In the genomic region with DNA sequence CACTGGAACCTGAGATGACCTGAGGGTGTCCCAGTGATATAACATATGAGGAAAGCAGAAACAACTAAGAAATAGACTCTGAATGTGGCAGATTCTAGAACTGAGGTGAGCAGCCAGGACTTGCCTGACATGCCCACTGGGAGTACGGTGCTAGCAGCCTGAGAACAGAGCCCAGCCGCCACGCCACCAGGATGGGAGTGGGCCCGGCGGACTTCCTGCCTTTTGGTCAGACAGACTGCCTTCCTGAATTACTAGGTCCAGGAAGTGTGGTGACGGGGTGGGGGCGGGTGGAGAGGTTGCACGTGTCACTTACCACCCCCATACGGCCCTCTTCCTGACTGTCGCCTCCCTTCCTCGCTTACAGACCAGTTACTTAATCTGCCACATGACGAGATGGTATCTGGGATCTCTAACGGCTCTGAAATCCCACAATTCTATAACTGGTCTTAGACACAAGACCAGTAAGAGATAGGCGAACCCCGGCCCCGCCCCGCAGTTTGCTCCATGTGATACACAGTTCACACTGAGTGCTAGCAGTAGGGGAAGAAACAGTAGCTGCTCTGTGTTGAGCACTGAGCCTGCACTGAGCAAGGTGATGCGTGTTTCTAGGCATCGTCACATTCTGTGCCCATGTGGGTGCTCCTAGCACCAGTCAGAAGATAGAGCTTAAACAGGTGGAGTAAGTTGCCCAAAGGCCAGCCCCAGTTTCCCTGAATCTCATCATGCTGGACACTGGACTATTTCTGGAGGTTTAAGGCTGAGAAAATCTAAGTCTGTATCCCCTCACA, we compare ENCODE assay signal across 1 cellular context.
TF ChIP-seq lines count a peak whose summit lies in the region.

No MANE protein-coding gene starts in this region.

TF ChIP-seq in K562, 482 proteins besides CTCF, POLR2A, EP300 and RAD21 (continued from another document and continues in another):
- TF ChIP-seq, protein P1, sequence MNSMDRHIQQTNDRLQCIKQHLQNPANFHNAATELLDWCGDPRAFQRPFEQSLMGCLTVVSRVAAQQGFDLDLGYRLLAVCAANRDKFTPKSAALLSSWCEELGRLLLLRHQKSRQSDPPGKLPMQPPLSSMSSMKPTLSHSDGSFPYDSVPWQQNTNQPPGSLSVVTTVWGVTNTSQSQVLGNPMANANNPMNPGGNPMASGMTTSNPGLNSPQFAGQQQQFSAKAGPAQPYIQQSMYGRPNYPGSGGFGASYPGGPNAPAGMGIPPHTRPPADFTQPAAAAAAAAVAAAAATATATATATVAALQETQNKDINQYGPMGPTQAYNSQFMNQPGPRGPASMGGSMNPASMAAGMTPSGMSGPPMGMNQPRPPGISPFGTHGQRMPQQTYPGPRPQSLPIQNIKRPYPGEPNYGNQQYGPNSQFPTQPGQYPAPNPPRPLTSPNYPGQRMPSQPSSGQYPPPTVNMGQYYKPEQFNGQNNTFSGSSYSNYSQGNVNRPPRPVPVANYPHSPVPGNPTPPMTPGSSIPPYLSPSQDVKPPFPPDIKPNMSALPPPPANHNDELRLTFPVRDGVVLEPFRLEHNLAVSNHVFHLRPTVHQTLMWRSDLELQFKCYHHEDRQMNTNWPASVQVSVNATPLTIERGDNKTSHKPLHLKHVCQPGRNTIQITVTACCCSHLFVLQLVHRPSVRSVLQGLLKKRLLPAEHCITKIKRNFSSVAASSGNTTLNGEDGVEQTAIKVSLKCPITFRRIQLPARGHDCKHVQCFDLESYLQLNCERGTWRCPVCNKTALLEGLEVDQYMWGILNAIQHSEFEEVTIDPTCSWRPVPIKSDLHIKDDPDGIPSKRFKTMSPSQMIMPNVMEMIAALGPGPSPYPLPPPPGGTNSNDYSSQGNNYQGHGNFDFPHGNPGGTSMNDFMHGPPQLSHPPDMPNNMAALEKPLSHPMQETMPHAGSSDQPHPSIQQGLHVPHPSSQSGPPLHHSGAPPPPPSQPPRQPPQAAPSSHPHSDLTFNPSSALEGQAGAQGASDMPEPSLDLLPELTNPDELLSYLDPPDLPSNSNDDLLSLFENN (IDR thresholded peaks at IDR 0.05; ENCODE audit: low read depth in 2 of 2, low read length in 2 of 2) = peak in 1 of 2 experiments; percentile 56; a peak in 1 of 4 replicates
- TF ChIP-seq, protein P2, sequence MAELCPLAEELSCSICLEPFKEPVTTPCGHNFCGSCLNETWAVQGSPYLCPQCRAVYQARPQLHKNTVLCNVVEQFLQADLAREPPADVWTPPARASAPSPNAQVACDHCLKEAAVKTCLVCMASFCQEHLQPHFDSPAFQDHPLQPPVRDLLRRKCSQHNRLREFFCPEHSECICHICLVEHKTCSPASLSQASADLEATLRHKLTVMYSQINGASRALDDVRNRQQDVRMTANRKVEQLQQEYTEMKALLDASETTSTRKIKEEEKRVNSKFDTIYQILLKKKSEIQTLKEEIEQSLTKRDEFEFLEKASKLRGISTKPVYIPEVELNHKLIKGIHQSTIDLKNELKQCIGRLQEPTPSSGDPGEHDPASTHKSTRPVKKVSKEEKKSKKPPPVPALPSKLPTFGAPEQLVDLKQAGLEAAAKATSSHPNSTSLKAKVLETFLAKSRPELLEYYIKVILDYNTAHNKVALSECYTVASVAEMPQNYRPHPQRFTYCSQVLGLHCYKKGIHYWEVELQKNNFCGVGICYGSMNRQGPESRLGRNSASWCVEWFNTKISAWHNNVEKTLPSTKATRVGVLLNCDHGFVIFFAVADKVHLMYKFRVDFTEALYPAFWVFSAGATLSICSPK (IDR thresholded peaks at IDR 0.05; ENCODE audit: borderline replicate concordance) = no peak
- TF ChIP-seq, protein P3, sequence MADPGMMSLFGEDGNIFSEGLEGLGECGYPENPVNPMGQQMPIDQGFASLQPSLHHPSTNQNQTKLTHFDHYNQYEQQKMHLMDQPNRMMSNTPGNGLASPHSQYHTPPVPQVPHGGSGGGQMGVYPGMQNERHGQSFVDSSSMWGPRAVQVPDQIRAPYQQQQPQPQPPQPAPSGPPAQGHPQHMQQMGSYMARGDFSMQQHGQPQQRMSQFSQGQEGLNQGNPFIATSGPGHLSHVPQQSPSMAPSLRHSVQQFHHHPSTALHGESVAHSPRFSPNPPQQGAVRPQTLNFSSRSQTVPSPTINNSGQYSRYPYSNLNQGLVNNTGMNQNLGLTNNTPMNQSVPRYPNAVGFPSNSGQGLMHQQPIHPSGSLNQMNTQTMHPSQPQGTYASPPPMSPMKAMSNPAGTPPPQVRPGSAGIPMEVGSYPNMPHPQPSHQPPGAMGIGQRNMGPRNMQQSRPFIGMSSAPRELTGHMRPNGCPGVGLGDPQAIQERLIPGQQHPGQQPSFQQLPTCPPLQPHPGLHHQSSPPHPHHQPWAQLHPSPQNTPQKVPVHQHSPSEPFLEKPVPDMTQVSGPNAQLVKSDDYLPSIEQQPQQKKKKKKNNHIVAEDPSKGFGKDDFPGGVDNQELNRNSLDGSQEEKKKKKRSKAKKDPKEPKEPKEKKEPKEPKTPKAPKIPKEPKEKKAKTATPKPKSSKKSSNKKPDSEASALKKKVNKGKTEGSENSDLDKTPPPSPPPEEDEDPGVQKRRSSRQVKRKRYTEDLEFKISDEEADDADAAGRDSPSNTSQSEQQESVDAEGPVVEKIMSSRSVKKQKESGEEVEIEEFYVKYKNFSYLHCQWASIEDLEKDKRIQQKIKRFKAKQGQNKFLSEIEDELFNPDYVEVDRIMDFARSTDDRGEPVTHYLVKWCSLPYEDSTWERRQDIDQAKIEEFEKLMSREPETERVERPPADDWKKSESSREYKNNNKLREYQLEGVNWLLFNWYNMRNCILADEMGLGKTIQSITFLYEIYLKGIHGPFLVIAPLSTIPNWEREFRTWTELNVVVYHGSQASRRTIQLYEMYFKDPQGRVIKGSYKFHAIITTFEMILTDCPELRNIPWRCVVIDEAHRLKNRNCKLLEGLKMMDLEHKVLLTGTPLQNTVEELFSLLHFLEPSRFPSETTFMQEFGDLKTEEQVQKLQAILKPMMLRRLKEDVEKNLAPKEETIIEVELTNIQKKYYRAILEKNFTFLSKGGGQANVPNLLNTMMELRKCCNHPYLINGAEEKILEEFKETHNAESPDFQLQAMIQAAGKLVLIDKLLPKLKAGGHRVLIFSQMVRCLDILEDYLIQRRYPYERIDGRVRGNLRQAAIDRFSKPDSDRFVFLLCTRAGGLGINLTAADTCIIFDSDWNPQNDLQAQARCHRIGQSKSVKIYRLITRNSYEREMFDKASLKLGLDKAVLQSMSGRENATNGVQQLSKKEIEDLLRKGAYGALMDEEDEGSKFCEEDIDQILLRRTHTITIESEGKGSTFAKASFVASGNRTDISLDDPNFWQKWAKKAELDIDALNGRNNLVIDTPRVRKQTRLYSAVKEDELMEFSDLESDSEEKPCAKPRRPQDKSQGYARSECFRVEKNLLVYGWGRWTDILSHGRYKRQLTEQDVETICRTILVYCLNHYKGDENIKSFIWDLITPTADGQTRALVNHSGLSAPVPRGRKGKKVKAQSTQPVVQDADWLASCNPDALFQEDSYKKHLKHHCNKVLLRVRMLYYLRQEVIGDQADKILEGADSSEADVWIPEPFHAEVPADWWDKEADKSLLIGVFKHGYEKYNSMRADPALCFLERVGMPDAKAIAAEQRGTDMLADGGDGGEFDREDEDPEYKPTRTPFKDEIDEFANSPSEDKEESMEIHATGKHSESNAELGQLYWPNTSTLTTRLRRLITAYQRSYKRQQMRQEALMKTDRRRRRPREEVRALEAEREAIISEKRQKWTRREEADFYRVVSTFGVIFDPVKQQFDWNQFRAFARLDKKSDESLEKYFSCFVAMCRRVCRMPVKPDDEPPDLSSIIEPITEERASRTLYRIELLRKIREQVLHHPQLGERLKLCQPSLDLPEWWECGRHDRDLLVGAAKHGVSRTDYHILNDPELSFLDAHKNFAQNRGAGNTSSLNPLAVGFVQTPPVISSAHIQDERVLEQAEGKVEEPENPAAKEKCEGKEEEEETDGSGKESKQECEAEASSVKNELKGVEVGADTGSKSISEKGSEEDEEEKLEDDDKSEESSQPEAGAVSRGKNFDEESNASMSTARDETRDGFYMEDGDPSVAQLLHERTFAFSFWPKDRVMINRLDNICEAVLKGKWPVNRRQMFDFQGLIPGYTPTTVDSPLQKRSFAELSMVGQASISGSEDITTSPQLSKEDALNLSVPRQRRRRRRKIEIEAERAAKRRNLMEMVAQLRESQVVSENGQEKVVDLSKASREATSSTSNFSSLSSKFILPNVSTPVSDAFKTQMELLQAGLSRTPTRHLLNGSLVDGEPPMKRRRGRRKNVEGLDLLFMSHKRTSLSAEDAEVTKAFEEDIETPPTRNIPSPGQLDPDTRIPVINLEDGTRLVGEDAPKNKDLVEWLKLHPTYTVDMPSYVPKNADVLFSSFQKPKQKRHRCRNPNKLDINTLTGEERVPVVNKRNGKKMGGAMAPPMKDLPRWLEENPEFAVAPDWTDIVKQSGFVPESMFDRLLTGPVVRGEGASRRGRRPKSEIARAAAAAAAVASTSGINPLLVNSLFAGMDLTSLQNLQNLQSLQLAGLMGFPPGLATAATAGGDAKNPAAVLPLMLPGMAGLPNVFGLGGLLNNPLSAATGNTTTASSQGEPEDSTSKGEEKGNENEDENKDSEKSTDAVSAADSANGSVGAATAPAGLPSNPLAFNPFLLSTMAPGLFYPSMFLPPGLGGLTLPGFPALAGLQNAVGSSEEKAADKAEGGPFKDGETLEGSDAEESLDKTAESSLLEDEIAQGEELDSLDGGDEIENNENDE (IDR thresholded peaks at IDR 0.05; ENCODE audit: low read depth, low read length) = no peak
- TF ChIP-seq KHSRP (IDR thresholded peaks at IDR 0.05) (no peak), TAF9B (IDR thresholded peaks at IDR 0.05; ENCODE audit: partially characterized antibody) (peak; percentile 95), KLF10 (CRISPR knock-in tag; IDR thresholded peaks at IDR 0.05) (0 out of 2 replicates have a peak, but pooled peaks have one; percentile 59), ILK (tag; IDR thresholded peaks at IDR 0.05; ENCODE audit: borderline replicate concordance, low read depth) (no peak), RBM25 (IDR thresholded peaks at IDR 0.05; ENCODE audit: low read depth, low read length, severe bottlenecking) (no peak), ZKSCAN3 (CRISPR knock-in tag; IDR thresholded peaks at IDR 0.05) (no peak), HNRNPK (IDR thresholded peaks at IDR 0.05; ENCODE audit: low read depth, low read length, poor library complexity, severe bottlenecking) (no peak), CBX1 (IDR thresholded peaks at IDR 0.05; ENCODE audit: low read depth) (0 out of 2 replicates have a peak, but pooled peaks have one; percentile 82), EGR1 (conservative IDR thresholded peaks at IDR 0.05) (peak; percentile 98), POU5F1 (IDR thresholded peaks at IDR 0.05; ENCODE audit: borderline replicate concordance, low read depth, low read length, partially characterized antibody) (no peak), KAT2B (IDR thresholded peaks at IDR 0.05; ENCODE audit: low read depth, low read length) (no peak), ZNF253 (CRISPR knock-in tag; conservative IDR thresholded peaks at IDR 0.05) (no peak), CHD2 (IDR thresholded peaks at IDR 0.05; ENCODE audit: low read depth, low read length) (peak; percentile 41; the same call in 1 of the 2 replicates), POLR3A (IDR thresholded peaks at IDR 0.05; ENCODE audit: borderline replicate concordance, extremely low read depth, insufficient read depth, insufficient read length) (no peak), SRF (CRISPR knock-in tag; IDR thresholded peaks at IDR 0.05) (peak in 1 of 2 experiments; percentile 91; a peak in 3 of 4 replicates), CC2D1A (IDR thresholded peaks at IDR 0.05) (peak; percentile 92), HEY1 (CRISPR knock-in tag; IDR thresholded peaks at IDR 0.05; ENCODE audit: borderline replicate concordance) (no peak), NR4A1 (CRISPR knock-in tag; IDR thresholded peaks at IDR 0.05) (no peak), NR4A1 (tag; IDR thresholded peaks at IDR 0.05) (peak; percentile 30; the same call in 1 of the 2 replicates), TCF3 (CRISPR knock-in tag; IDR thresholded peaks at IDR 0.05) (peak; percentile 77), FOXA1 (IDR thresholded peaks at IDR 0.05; ENCODE audit: borderline replicate concordance) (no peak), CXXC5 (CRISPR knock-in tag; IDR thresholded peaks at IDR 0.05) (peak; percentile 85), HDAC1 (IDR thresholded peaks at IDR 0.05) (peak in 1 of 2 experiments; percentile 87; a peak in 2 of 4 replicates), U2AF1 (optimal IDR thresholded peaks at IDR 0.05; ENCODE audit: low read depth, low read length) (no peak), ASH1L (IDR thresholded peaks at IDR 0.05; ENCODE audit: borderline replicate concordance, low read depth, partially characterized antibody) (peak; percentile 69), ATF1 (CRISPR knock-in tag; IDR thresholded peaks at IDR 0.05) (no peak), ATF1 (tag; IDR thresholded peaks at IDR 0.05) (peak; percentile 95), POLR2G (IDR thresholded peaks at IDR 0.05; ENCODE audit: low read depth, low read length) (peak; percentile 87), MAFK (IDR thresholded peaks at IDR 0.05; ENCODE audit: low read length) (no peak)
- TF ChIP-seq, protein P4, sequence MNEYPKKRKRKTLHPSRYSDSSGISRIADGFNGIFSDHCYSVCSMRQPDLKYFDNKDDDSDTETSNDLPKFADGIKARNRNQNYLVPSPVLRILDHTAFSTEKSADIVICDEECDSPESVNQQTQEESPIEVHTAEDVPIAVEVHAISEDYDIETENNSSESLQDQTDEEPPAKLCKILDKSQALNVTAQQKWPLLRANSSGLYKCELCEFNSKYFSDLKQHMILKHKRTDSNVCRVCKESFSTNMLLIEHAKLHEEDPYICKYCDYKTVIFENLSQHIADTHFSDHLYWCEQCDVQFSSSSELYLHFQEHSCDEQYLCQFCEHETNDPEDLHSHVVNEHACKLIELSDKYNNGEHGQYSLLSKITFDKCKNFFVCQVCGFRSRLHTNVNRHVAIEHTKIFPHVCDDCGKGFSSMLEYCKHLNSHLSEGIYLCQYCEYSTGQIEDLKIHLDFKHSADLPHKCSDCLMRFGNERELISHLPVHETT (CRISPR knock-in tag; conservative IDR thresholded peaks at IDR 0.05 in 1 of 2, IDR thresholded peaks at IDR 0.05 in 1 of 2) = peak in 1 of 2 experiments; percentile 83; a peak in 2 of 4 replicates
- TF ChIP-seq, protein P5, sequence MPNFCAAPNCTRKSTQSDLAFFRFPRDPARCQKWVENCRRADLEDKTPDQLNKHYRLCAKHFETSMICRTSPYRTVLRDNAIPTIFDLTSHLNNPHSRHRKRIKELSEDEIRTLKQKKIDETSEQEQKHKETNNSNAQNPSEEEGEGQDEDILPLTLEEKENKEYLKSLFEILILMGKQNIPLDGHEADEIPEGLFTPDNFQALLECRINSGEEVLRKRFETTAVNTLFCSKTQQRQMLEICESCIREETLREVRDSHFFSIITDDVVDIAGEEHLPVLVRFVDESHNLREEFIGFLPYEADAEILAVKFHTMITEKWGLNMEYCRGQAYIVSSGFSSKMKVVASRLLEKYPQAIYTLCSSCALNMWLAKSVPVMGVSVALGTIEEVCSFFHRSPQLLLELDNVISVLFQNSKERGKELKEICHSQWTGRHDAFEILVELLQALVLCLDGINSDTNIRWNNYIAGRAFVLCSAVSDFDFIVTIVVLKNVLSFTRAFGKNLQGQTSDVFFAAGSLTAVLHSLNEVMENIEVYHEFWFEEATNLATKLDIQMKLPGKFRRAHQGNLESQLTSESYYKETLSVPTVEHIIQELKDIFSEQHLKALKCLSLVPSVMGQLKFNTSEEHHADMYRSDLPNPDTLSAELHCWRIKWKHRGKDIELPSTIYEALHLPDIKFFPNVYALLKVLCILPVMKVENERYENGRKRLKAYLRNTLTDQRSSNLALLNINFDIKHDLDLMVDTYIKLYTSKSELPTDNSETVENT (CRISPR knock-in tag; IDR thresholded peaks at IDR 0.05) = peak; percentile 50
